20 cellular contexts compared by ENCODE assay signal in genomic region chr2:186187854-186188253, GRCh38.
DNase-seq lines count a peak whose midpoint lies in the region; ATAC-seq lines count a peak whose summit lies in the region.
"Had no signal": no experiment of that assay in that cellular context is flagged by ENCODE, and none has a peak within 500 bp of the region (broad histone marks: within the 10 kb centered on the region; RNA-seq: fewer than 3 reads in every experiment).

No MANE protein-coding gene starts in this region.

- no peak for DNase-seq in activated T-cell treated with anti-CD3 and anti-CD28 coated beads, Interleukin-2, amount 50 U/mL, for 72 hours
- no peak for DNase-seq in activated T-cell treated with anti-CD3 and anti-CD28 coated beads, Interleukin-2, amount 50 U/mL, for 24 hours
- DNase-seq in activated T-helper 2 cell treated with anti-CD3 and anti-CD28 coated beads, Interferon-gamma antibody, Interleukin-2, Interleukin-4, amounts not matched to agents 10 μg/mL and 5 μg/mL and 100 μg/mL, durations not matched to agents 14 hours and 24 hours and 36 hours (ENCODE audit: low spot score) = no peak
- DNase-seq: AML-193; BE2C; Calu3; CD4-positive, alpha-beta T cell; CD8-positive, alpha-beta memory T cell; COR-L47; DMS53; DMS79 treated with DMSO at 0.1 percent for 48 hours; GF-D8; H9 had no signal

- ATAC-seq in activated T-cell treated with anti-CD3 and anti-CD28 coated beads, Interleukin-2, amount 50 U/mL, for 72 hours (replicated peaks in 1 of 2) = no peak
- ATAC-seq in GM18907 (IDR thresholded peaks at IDR 0.05; ENCODE audit: unreplicated experiment) (peak; percentile 68), HG03354 (IDR thresholded peaks at IDR 0.05; ENCODE audit: poor library complexity, severe bottlenecking, unreplicated experiment) (peak; percentile 61), HG02642 (IDR thresholded peaks at IDR 0.05; ENCODE audit: poor library complexity, unreplicated experiment) (no peak), HG03521 (IDR thresholded peaks at IDR 0.05; ENCODE audit: unreplicated experiment) (no peak)
- ATAC-seq: GM23338, HCT116 had no signal

- peaks cover 0 to 1% of the 10 kb centered on the region in 2 donors for H3K9me3 Mint-ChIP-seq in activated T-cell treated with anti-CD3 and anti-CD28 coated beads, Interleukin-2, amount 50 U/mL, for 72 hours
- peaks cover 5% of the 10 kb centered on the region for H3K9me3 Mint-ChIP-seq in activated T-cell treated with anti-CD3 and anti-CD28 coated beads, Interleukin-2, amount 50 U/mL, for 24 hours
- H3K9me3 Mint-ChIP-seq in activated T-helper 2 cell treated with anti-CD3 and anti-CD28 coated beads, Interferon-gamma antibody, Interleukin-2, Interleukin-4, amounts not matched to agents 10 μg/mL and 5 μg/mL and 100 μg/mL, durations not matched to agents 14 hours and 24 hours and 36 hours = no peaks in the 10 kb centered on the region

- no peaks in the 10 kb centered on the region for H3K4me1 Mint-ChIP-seq in activated T-cell treated with anti-CD3 and anti-CD28 coated beads, Interleukin-2, amount 50 U/mL, for 72 hours (ENCODE audit: low read depth)
- H3K4me1 Mint-ChIP-seq in activated T-cell treated with anti-CD3 and anti-CD28 coated beads, Interleukin-2, amount 50 U/mL, for 24 hours (ENCODE audit: low read depth) = no peaks in the 10 kb centered on the region
- no peaks in the 10 kb centered on the region for H3K4me1 Mint-ChIP-seq in activated T-helper 2 cell treated with anti-CD3 and anti-CD28 coated beads, Interferon-gamma antibody, Interleukin-2, Interleukin-4, amounts not matched to agents 10 μg/mL and 5 μg/mL and 100 μg/mL, durations not matched to agents 14 hours and 24 hours and 36 hours (ENCODE audit: low read depth)
- H3K4me1 Mint-ChIP-seq: CD14-positive monocyte; CD8-positive, alpha-beta memory T cell; GM23338; H9 had no signal

- H3K27me3 Mint-ChIP-seq in activated T-cell treated with anti-CD3 and anti-CD28 coated beads, Interleukin-2, amount 50 U/mL, for 72 hours (ENCODE audit: low read depth) = no peaks in the 10 kb centered on the region
- no peaks in the 10 kb centered on the region for H3K27me3 Mint-ChIP-seq in activated T-cell treated with anti-CD3 and anti-CD28 coated beads, Interleukin-2, amount 50 U/mL, for 24 hours
- H3K27me3 Mint-ChIP-seq in activated T-helper 2 cell treated with anti-CD3 and anti-CD28 coated beads, Interferon-gamma antibody, Interleukin-2, Interleukin-4, amounts not matched to agents 10 μg/mL and 5 μg/mL and 100 μg/mL, durations not matched to agents 14 hours and 24 hours and 36 hours (ENCODE audit: low read depth) = no peaks in the 10 kb centered on the region
- H3K27me3 Mint-ChIP-seq: CD4-positive, alpha-beta T cell; CD8-positive, alpha-beta memory T cell had no signal

- H3K27ac Mint-ChIP-seq in activated T-cell treated with anti-CD3 and anti-CD28 coated beads, Interleukin-2, amount 50 U/mL, for 72 hours = peak overlapping the region; percentile 30
- H3K27ac Mint-ChIP-seq in activated T-cell treated with anti-CD3 and anti-CD28 coated beads, Interleukin-2, amount 50 U/mL, for 24 hours = no peak overlapping the region
- H3K27ac Mint-ChIP-seq in activated T-helper 2 cell treated with anti-CD3 and anti-CD28 coated beads, Interferon-gamma antibody, Interleukin-2, Interleukin-4, amounts not matched to agents 10 μg/mL and 5 μg/mL and 100 μg/mL, durations not matched to agents 14 hours and 24 hours and 36 hours = no peak overlapping the region
- H3K27ac Mint-ChIP-seq: CD14-positive monocyte; CD4-positive, alpha-beta T cell; GM23338 had no signal

- no peaks in the 10 kb centered on the region for H3K36me3 Mint-ChIP-seq in activated T-cell treated with anti-CD3 and anti-CD28 coated beads, Interleukin-2, amount 50 U/mL, for 72 hours (ENCODE audit: insufficient read depth in 2 of 2)
- H3K36me3 Mint-ChIP-seq in activated T-cell treated with anti-CD3 and anti-CD28 coated beads, Interleukin-2, amount 50 U/mL, for 24 hours (ENCODE audit: low read depth) = no peaks in the 10 kb centered on the region
- H3K36me3 Mint-ChIP-seq in activated T-helper 2 cell treated with anti-CD3 and anti-CD28 coated beads, Interferon-gamma antibody, Interleukin-2, Interleukin-4, amounts not matched to agents 10 μg/mL and 5 μg/mL and 100 μg/mL, durations not matched to agents 14 hours and 24 hours and 36 hours (ENCODE audit: low read depth) = no peaks in the 10 kb centered on the region
- H3K36me3 Mint-ChIP-seq: CD14-positive monocyte had no signal

- intact Hi-C loops in activated T-helper 2 cell treated with anti-CD3 and anti-CD28 coated beads, Interferon-gamma antibody, Interleukin-2, Interleukin-4, amounts not matched to agents 10 μg/mL and 5 μg/mL and 100 μg/mL, durations not matched to agents 14 hours and 24 hours and 36 hours (cut with micrococcal nuclease) = no loop called here

- H3K4me3 Mint-ChIP-seq in activated T-cell treated with anti-CD3 and anti-CD28 coated beads, Interleukin-2, amount 50 U/mL, for 72 hours = no peak overlapping the region
- no peak overlapping the region for H3K4me3 Mint-ChIP-seq in activated T-cell treated with anti-CD3 and anti-CD28 coated beads, Interleukin-2, amount 50 U/mL, for 24 hours
- no peak overlapping the region for H3K4me3 Mint-ChIP-seq in activated T-helper 2 cell treated with anti-CD3 and anti-CD28 coated beads, Interferon-gamma antibody, Interleukin-2, Interleukin-4, amounts not matched to agents 10 μg/mL and 5 μg/mL and 100 μg/mL, durations not matched to agents 14 hours and 24 hours and 36 hours (ENCODE audit: low read depth)
- H3K4me3 Mint-ChIP-seq: CD14-positive monocyte; CD4-positive, alpha-beta T cell; CD8-positive, alpha-beta memory T cell; GM23338; H9 had no signal

Comparison
In these comparisons a context has a peak if more than half of its experiments do, and no peak if none do; other contexts are left out.
1. ATAC-seq: peak in GM18907 (single experiment) and HG03354 (single experiment); none in activated T-cell treated with anti-CD3 and anti-CD28 coated beads, Interleukin-2, amount 50 U/mL, for 72 hours (0 of 2), HG02642 (single experiment) and HG03521 (single experiment).